In genomic region chr9:137303893-137304382, GRCh38 we compare ENCODE assay signal across 13 cellular contexts. TPM values are rescaled to one million over a fixed set of nuclear protein-coding genes. Genes with fewer than 3 reads are reported as not detected.
DNase-seq lines count a peak whose midpoint lies in the region; ATAC-seq and TF ChIP-seq lines count a peak whose summit lies in the region.
"Had no signal": no experiment of that assay in that cellular context is flagged by ENCODE, and none has a peak within 500 bp of the region (broad histone marks: within the 10 kb centered on the region; RNA-seq: fewer than 3 reads in every experiment).

No MANE protein-coding gene starts in this region.

- H3K4me3 Mint-ChIP-seq in nephron = peak overlapping the region; percentile 23 to 55 (median 48)
- H3K4me3 Mint-ChIP-seq: activated naive CD8-positive, alpha-beta T cell treated with anti-CD3 and anti-CD28 coated beads for 36 hours; HFFc6 had no signal

- peaks cover 16% of the 10 kb centered on the region for H3K4me1 Mint-ChIP-seq in nephron

- no peak for TF ChIP-seq POLR2A in vagina (IDR thresholded peaks at IDR 0.05)
- TF ChIP-seq POLR2A in gastrocnemius medialis (IDR thresholded peaks at IDR 0.05) = no peak

- H3K9ac ChIP-seq in duodenal mucosa (ENCODE audit: low read depth in 1 of 2, low read length in 2 of 2) = peak overlapping the region; percentile 60 to 68

- H3K27ac ChIP-seq in right cardiac atrium (ENCODE audit: low read length) (no peak overlapping the region), duodenal mucosa (ENCODE audit: low read depth, low read length) (no peak overlapping the region), vagina (peak overlapping the region; percentile 76), gastrocnemius medialis (peak overlapping the region in 2 of 4 donors; percentile 78 to 80)

- in situ Hi-C loops in gastrocnemius medialis (cut with MboI; ENCODE audit: low sequenced_read_pairs in 4 of 4) = no loop called here

- TF ChIP-seq CTCF in nephron (IDR thresholded peaks at IDR 0.05; ENCODE audit: unreplicated experiment in 3 of 3) = no peak
- no peak for TF ChIP-seq CTCF in vagina (IDR thresholded peaks at IDR 0.05)
- TF ChIP-seq CTCF in gastrocnemius medialis (IDR thresholded peaks at IDR 0.05 in 4 of 5, conservative IDR thresholded peaks at IDR 0.05 in 1 of 5) = no peak

- H3K9me3 ChIP-seq in right cardiac atrium (ENCODE audit: control insufficient read depth, low read length) (no peaks in the 10 kb centered on the region), duodenal mucosa (ENCODE audit: control insufficient read depth in 1 of 2, low read length in 2 of 2) (no peaks in the 10 kb centered on the region), vagina (no peaks in the 10 kb centered on the region), gastrocnemius medialis (no peaks in the 10 kb centered on the region)

- intact Hi-C loops in right cardiac atrium (cut with DNase I) = loop anchor here in 2 of 4 donors (5.0 to 10.0 kb wide), 2 partner anchors 101 to 103 kb away; no protein-coding TSS in a partner anchor
- intact Hi-C loops in left cardiac atrium (cut with DNase I) = loop anchor here in 1 of 2 donors (10.0 kb wide), 2 partner anchors 101 to 221 kb away; no protein-coding TSS in a partner anchor
- intact Hi-C loops in vagina (cut with DNase I) = no loop called here
- intact Hi-C loops in gastrocnemius medialis (cut with DNase I; ENCODE audit: low total_unique reads) = no loop called here

- H3K4me3 ChIP-seq in right cardiac atrium (ENCODE audit: low read length) = no peak overlapping the region
- no peak overlapping the region for H3K4me3 ChIP-seq in duodenal mucosa (ENCODE audit: low read depth in 1 of 2, low read length in 2 of 2)
- H3K4me3 ChIP-seq in vagina = no peak overlapping the region
- H3K4me3 ChIP-seq in gastrocnemius medialis = no peak overlapping the region

- ATAC-seq in right cardiac atrium (no peak), left cardiac atrium (no peak), gastrocnemius medialis (no peak), HG02642 (IDR thresholded peaks at IDR 0.05; ENCODE audit: poor library complexity, unreplicated experiment) (no peak)

- H3K27me3 Mint-ChIP-seq in nephron (ENCODE audit: low read depth) = peaks cover 15% of the 10 kb centered on the region

- peak overlapping the region in 1 of 3 experiments; percentile 89 for H3K27ac Mint-ChIP-seq in nephron
- H3K27ac Mint-ChIP-seq: activated naive CD8-positive, alpha-beta T cell treated with anti-CD3 and anti-CD28 coated beads for 36 hours; HFFc6 had no signal

- no peaks in the 10 kb centered on the region for H3K27me3 ChIP-seq in right cardiac atrium (ENCODE audit: control insufficient read depth, insufficient read depth)
- no peaks in the 10 kb centered on the region for H3K27me3 ChIP-seq in duodenal mucosa (ENCODE audit: control insufficient read depth in 1 of 2, insufficient read depth in 2 of 2, low read length in 2 of 2)
- H3K27me3 ChIP-seq in vagina = peaks cover 8% of the 10 kb centered on the region
- peaks cover 40 to 46% (median 42%) of the 10 kb centered on the region in 3 donors for H3K27me3 ChIP-seq in gastrocnemius medialis

- H3K4me1 ChIP-seq in right cardiac atrium (ENCODE audit: control insufficient read depth, insufficient read depth, low read length) = no peaks in the 10 kb centered on the region
- H3K4me1 ChIP-seq in duodenal mucosa (ENCODE audit: control insufficient read depth in 1 of 2, insufficient read depth in 2 of 2, low read length in 2 of 2) = peaks cover 46 to 56% of the 10 kb centered on the region in 2 donors
- peaks cover 76% of the 10 kb centered on the region for H3K4me1 ChIP-seq in vagina
- peaks cover 22 to 33% of the 10 kb centered on the region in 2 donors for H3K4me1 ChIP-seq in gastrocnemius medialis

- no peaks in the 10 kb centered on the region for H3K9me3 Mint-ChIP-seq in nephron
- H3K9me3 Mint-ChIP-seq: activated naive CD8-positive, alpha-beta T cell treated with anti-CD3 and anti-CD28 coated beads for 36 hours; HFFc6 had no signal

- peak in 2 of 3 donors; percentile 56 to 63 for DNase-seq in right cardiac atrium
- DNase-seq in left cardiac atrium = no peak
- DNase-seq in vagina (ENCODE audit: extremely low spot score in 2 of 2) = no peak
- DNase-seq in T-helper 9 cell = no peak
- DNase-seq in gastrocnemius medialis = no peak
- DNase-seq: activated naive CD8-positive, alpha-beta T cell treated with anti-CD3 and anti-CD28 coated beads for 36 hours; AML-193; HFFc6; NCI-H1105 treated with DMSO at 0.1 percent for 48 hours; PC-9 had no signal

- H3K36me3 ChIP-seq in duodenal mucosa (ENCODE audit: control insufficient read depth in 1 of 2, insufficient read depth in 2 of 2, low read length in 2 of 2) = no peaks in the 10 kb centered on the region
- H3K36me3 ChIP-seq in vagina = no peaks in the 10 kb centered on the region
- no peaks in the 10 kb centered on the region for H3K36me3 ChIP-seq in gastrocnemius medialis

- no peaks in the 10 kb centered on the region for H3K36me3 Mint-ChIP-seq in nephron (ENCODE audit: low read depth)
- H3K36me3 Mint-ChIP-seq: activated naive CD8-positive, alpha-beta T cell treated with anti-CD3 and anti-CD28 coated beads for 36 hours had no signal

- 95% methylated on average over 22 of the region's 22 CpGs for WGBS in right cardiac atrium

RNA-seq across cellular contexts. Expression of gene NRARP, which starts 1.9 kb away (rescaled TPM):
- total RNA-seq in right cardiac atrium (10 to 100 TPM in 1 of 4 donors, 1 to 10 TPM in 3; 4.5 to 14.5 (median 7.9) TPM), left cardiac atrium (10 to 100 TPM in 1 of 2 donors, 1 to 10 TPM in 1; 4.9 to 11.5 TPM), vagina (29.5 TPM), gastrocnemius medialis (1 to 10 TPM; 1.9 to 5.4 (median 3.4) TPM)
- polyA plus RNA-seq in right cardiac atrium = 4.2 TPM

RNA-seq across cellular contexts. Expression of gene TOR4A, which starts 26.4 kb away (rescaled TPM):
- total RNA-seq in right cardiac atrium (10 to 100 TPM; 10.9 to 17.2 (median 13.1) TPM), left cardiac atrium (1 to 10 TPM; 6.2 to 9.4 TPM), vagina (13.0 TPM), gastrocnemius medialis (1 to 10 TPM; 1.2 to 2.8 (median 1.7) TPM)
- polyA plus RNA-seq in right cardiac atrium = 6.2 TPM

RNA-seq across cellular contexts. Expression of gene NELFB, which starts 48.8 kb away (rescaled TPM):
- 10 to 100 TPM; 34.8 to 38.6 (median 37.1) TPM for total RNA-seq in right cardiac atrium
- 33.8 TPM for polyA plus RNA-seq in right cardiac atrium
- 10 to 100 TPM; 35.1 to 38.1 TPM for total RNA-seq in left cardiac atrium
- total RNA-seq in vagina = 44.0 TPM
- total RNA-seq in gastrocnemius medialis = 10 to 100 TPM; 21.6 to 61.5 (median 39.4) TPM

RNA-seq across cellular contexts. Expression of gene STPG3, which starts 52.9 kb away (rescaled TPM):
- total RNA-seq in right cardiac atrium (under 1 TPM in 3 of 4 donors, not detected in 1; 0.31 to 0.46 (median 0.32) TPM), left cardiac atrium (under 1 TPM in 1 of 2 donors, not detected in 1; 0.59 TPM), vagina (not detected), gastrocnemius medialis (not detected)
- polyA plus RNA-seq in right cardiac atrium = 0.23 TPM
- total RNA-seq: activated naive CD8-positive, alpha-beta T cell treated with anti-CD3 and anti-CD28 coated beads for 36 hours; HFFc6 had no signal

Comparison
In these comparisons a context has a peak if more than half of its experiments do, and no peak if none do; other contexts are left out.
1. DNase-seq: peak in right cardiac atrium (2 of 3); none in left cardiac atrium (single experiment), vagina (0 of 2), T-helper 9 cell (single experiment) and gastrocnemius medialis (0 of 2).